ENCODE assay signal across 8 cellular contexts in genomic region chr19:48480151-48480475, GRCh38. TPM values are rescaled to one million over a fixed set of nuclear protein-coding genes. Genes with fewer than 3 reads are reported as not detected.
DNase-seq lines count a peak whose midpoint lies in the region; ATAC-seq and TF ChIP-seq lines count a peak whose summit lies in the region.

No MANE protein-coding gene starts in this region.

- no peaks in the 10 kb centered on the region for H3K9me3 ChIP-seq in mesodermal cell (ENCODE audit: control insufficient read depth, low read length)
- H3K9me3 ChIP-seq in tibial artery, result no peaks in the 10 kb centered on the region

- H3K27ac ChIP-seq in mesodermal cell (ENCODE audit: low read depth, low read length, severe bottlenecking) (peak overlapping the region; percentile 8), tibial artery (peak overlapping the region; percentile 94 to 96)

- H3K36me3 ChIP-seq in mesodermal cell (ENCODE audit: control insufficient read depth, insufficient read depth, low read length) (peaks cover 75% of the 10 kb centered on the region), tibial artery (peaks cover 9 to 42% (median 37%) of the 10 kb centered on the region in 3 donors)

- ATAC-seq in GM18505 (IDR thresholded peaks at IDR 0.05; ENCODE audit: unreplicated experiment), result no peak

- no peak for TF ChIP-seq POLR2A in GM18505 (IDR thresholded peaks at IDR 0.05; ENCODE audit: borderline replicate concordance, extremely low read depth, insufficient read depth, insufficient read length)

- DNase-seq in activated effector memory CD4-positive, alpha-beta T cell treated with Interleukin-2 at 50 U/mL for 16 hours, result peak; percentile 11
- no peak for DNase-seq in activated effector memory CD4-positive, alpha-beta T cell treated with anti-CD3 and anti-CD28 coated beads, Interleukin-2, amount 50 U/mL, for 16 hours
- DNase-seq in effector CD8-positive, alpha-beta T cell (lab: John Stamatoyannopoulos, UW), result peak; percentile 16
- peak; percentile 69 to 87 for DNase-seq in tibial artery
- DNase-seq in GF-D8 (lab: John Stamatoyannopoulos, UW), result no peak
- DNase-seq in AML-193 (lab: John Stamatoyannopoulos, UW), result no peak

- H3K4me3 ChIP-seq in mesodermal cell (ENCODE audit: extremely low read depth, insufficient read depth, low read length, poor library complexity, severe bottlenecking) (no peak overlapping the region), tibial artery (peak overlapping the region; percentile 60 to 78)

- intact Hi-C loops in tibial artery (cut with DNase I; ENCODE audit: low total_unique reads), result no loop called here

- peaks cover 0 to under 1% of the 10 kb centered on the region in 2 donors for H3K27me3 ChIP-seq in tibial artery

- H3K4me1 ChIP-seq in mesodermal cell (ENCODE audit: control insufficient read depth, insufficient read depth, low read length, poor library complexity, severe bottlenecking), result no peaks in the 10 kb centered on the region
- H3K4me1 ChIP-seq in tibial artery, result peaks cover 0 to 19% (median 15%) of the 10 kb centered on the region in 4 donors

- no peak for TF ChIP-seq CTCF in tibial artery (IDR thresholded peaks at IDR 0.05)

- 96 to 98% methylated on average over 21 to 23 of the region's 23 CpGs for WGBS in mesodermal cell (ENCODE audit: insufficient coverage in 2 of 2), 2 experiments

RNA-seq across cellular contexts. Expression of gene CYTH2, which starts 10.9 kb away (rescaled TPM):
- polyA plus RNA-seq in mesodermal cell (2013, experiment 1 of 2), result 105 TPM
- polyA plus RNA-seq in mesodermal cell (2013, experiment 2 of 2), result 98.2 TPM

RNA-seq across cellular contexts. Expression of gene KCNJ14, which starts 24.7 kb away (rescaled TPM):
- polyA plus RNA-seq in mesodermal cell (2013, experiment 1 of 2), result 0.70 TPM
- polyA plus RNA-seq in mesodermal cell (2013, experiment 2 of 2), result 0.35 TPM

RNA-seq across cellular contexts. Expression of gene LMTK3, which starts 31.5 kb away (rescaled TPM):
- polyA plus RNA-seq in mesodermal cell (2013, experiment 1 of 2), result 5.9 TPM
- polyA plus RNA-seq in mesodermal cell (2013, experiment 2 of 2), result 5.2 TPM

RNA-seq across cellular contexts. Expression of gene GRWD1, which starts 34.3 kb away (rescaled TPM):
- 15.2 TPM for polyA plus RNA-seq in mesodermal cell (2013, experiment 1 of 2)
- polyA plus RNA-seq in mesodermal cell (2013, experiment 2 of 2), result 12.7 TPM

Comparison
In these comparisons a context has a peak if more than half of its experiments do, and no peak if none do; other contexts are left out.
1. DNase-seq: peak in activated effector memory CD4-positive, alpha-beta T cell treated with Interleukin-2 at 50 U/mL for 16 hours (single experiment), effector CD8-positive, alpha-beta T cell (single experiment) and tibial artery (2 of 2); none in activated effector memory CD4-positive, alpha-beta T cell treated with anti-CD3 and anti-CD28 coated beads, Interleukin-2, amount 50 U/mL, for 16 hours (single experiment), GF-D8 (single experiment) and AML-193 (0 of 2).